ENCODE assay signal across 8 cellular contexts in genomic region chr19:36489139-36489919, GRCh38. TPM values are rescaled to one million over a fixed set of nuclear protein-coding genes. Genes with fewer than 3 reads are reported as not detected.
DNase-seq lines count a peak whose midpoint lies in the region; ATAC-seq and TF ChIP-seq lines count a peak whose summit lies in the region.

TSS of gene ZNF566 (minus strand) at chr19:36489561. CDS start at chr19:36476557, 13,004 bp downstream.

- peak in 1 of 2 donors; percentile 12 for TF ChIP-seq POLR2A in sigmoid colon (IDR thresholded peaks at IDR 0.05)

- TF ChIP-seq EP300 in sigmoid colon (IDR thresholded peaks at IDR 0.05) = no peak

- intact Hi-C loops in sigmoid colon (cut with DNase I) = loop anchor here (1.0 to 5.0 kb wide), 6 partner anchors 39 to 277 kb away; partner anchors contain the start of genes ZFP14, ZFP82, ZNF260 and ZNF529

- ATAC-seq in GM18519 (IDR thresholded peaks at IDR 0.05; ENCODE audit: low FRiP score, unreplicated experiment) (peak; percentile 59), HG03045 (IDR thresholded peaks at IDR 0.05; ENCODE audit: unreplicated experiment) (peak; percentile 81)

- no peaks in the 10 kb centered on the region for H3K9me3 ChIP-seq in iPS DF 6.9 (ENCODE audit: control insufficient read depth, insufficient read depth, low read length)
- H3K9me3 ChIP-seq in sigmoid colon = peaks cover 0 to 3% (median 0%) of the 10 kb centered on the region in 4 donors

- H3K4me1 ChIP-seq in iPS DF 6.9 (ENCODE audit: control insufficient read depth, insufficient read depth, low read length) (no peaks in the 10 kb centered on the region), sigmoid colon (peaks cover 0 to 20% (median 15%) of the 10 kb centered on the region in 4 donors)

- H3K27ac ChIP-seq in 22Rv1 (peak within 1 kb of the TSS; percentile 95), brain microvascular endothelial cell (peak within 1 kb of the TSS; percentile 94), iPS DF 6.9 (ENCODE audit: low read length) (no peak within 1 kb of the TSS), sigmoid colon (peak within 1 kb of the TSS; percentile 91 to 96 (median 94))

- H3K36me3 ChIP-seq in brain microvascular endothelial cell (replicated peaks) (no peaks in the 10 kb centered on the region), iPS DF 6.9 (ENCODE audit: control insufficient read depth, insufficient read depth, low read length) (no peaks in the 10 kb centered on the region), sigmoid colon (peaks cover 0 to 4% (median 0%) of the 10 kb centered on the region in 4 donors)

- TF ChIP-seq CTCF in 22Rv1 (IDR thresholded peaks at IDR 0.05) = no peak
- TF ChIP-seq CTCF in brain microvascular endothelial cell (IDR thresholded peaks at IDR 0.05; ENCODE audit: low read depth, low read length, missing control alignments) = peak; percentile 25
- no peak for TF ChIP-seq CTCF in sigmoid colon (IDR thresholded peaks at IDR 0.05)

- no CpG with 5 or more reads among the region's 53 CpGs for WGBS in iPS DF 6.9 (ENCODE audit: insufficient coverage, insufficient read length)
- 0% methylated on average over 53 of the region's 53 CpGs for WGBS in sigmoid colon, 2 donors

- in situ Hi-C loops in brain microvascular endothelial cell (cut with HindIII; ENCODE audit: low pct_ligation_motif_present, low sequenced_read_pairs) = no loop called here

- peak; percentile 89 for DNase-seq in NCI-H2107 (lab: John Stamatoyannopoulos, UW)
- peak; percentile 91 for DNase-seq in UCSD-AML1 (lab: John Stamatoyannopoulos, UW; ENCODE audit: unreplicated experiment)
- peak; percentile 96 for DNase-seq in brain microvascular endothelial cell
- peak; percentile 99 for DNase-seq in iPS DF 6.9 (ENCODE audit: low read depth, low spot score)
- peak; percentile 94 for DNase-seq in sigmoid colon

- H3K4me3 ChIP-seq in brain microvascular endothelial cell (ENCODE audit: low read depth, low read length) = peak within 1 kb of the TSS; percentile 89
- H3K4me3 ChIP-seq in iPS DF 6.9 (ENCODE audit: low read length) = peak within 1 kb of the TSS; percentile 83
- H3K4me3 ChIP-seq in sigmoid colon = peak within 1 kb of the TSS; percentile 67 to 81 (median 72)

- no peaks in the 10 kb centered on the region for H3K27me3 ChIP-seq in brain microvascular endothelial cell (replicated peaks)
- H3K27me3 ChIP-seq in iPS DF 6.9 (ENCODE audit: control insufficient read depth, insufficient read depth, low read length) = no peaks in the 10 kb centered on the region
- H3K27me3 ChIP-seq in sigmoid colon = no peaks in the 10 kb centered on the region

RNA-seq across cellular contexts. Expression of gene ZNF566, which starts in this region (rescaled TPM):
- 10 to 100 TPM; 15.5 to 21.6 (median 18.4) TPM for total RNA-seq in sigmoid colon
- 1 to 10 TPM; 1.6 to 3.9 (median 2.4) TPM for polyA plus RNA-seq in sigmoid colon
